Comparison of ENCODE assay signal across 1 cellular context in the genomic region with DNA sequence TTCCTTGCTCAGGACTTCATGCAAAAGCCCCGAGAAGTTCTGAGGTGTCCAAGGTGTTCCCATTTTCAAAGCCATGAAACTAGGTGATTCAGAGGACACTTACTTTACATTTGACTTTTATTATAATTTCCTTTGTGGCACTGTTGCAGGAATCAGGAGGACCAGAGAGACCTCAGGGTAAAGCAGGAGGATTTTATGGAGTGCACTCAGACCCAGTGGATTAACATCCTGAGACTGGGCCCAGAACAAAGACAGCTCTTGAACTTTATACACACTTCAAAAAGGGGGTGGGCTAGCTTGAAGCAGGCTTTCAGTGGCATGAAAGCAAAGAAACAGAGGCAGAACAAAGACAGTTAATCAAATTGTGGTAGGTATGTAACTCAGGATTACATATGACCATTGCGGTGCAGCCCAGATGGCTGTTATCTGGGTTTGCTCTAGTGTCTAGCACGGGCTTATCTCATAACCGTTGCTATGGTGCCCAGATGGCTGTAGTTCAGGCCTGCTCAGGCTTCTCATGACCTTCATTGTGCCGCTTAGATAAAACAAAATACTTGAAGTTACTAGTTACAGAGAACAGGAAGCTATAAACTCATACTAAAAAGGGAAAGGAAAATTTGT.
TF ChIP-seq lines count a peak whose summit lies in the region.

No MANE protein-coding gene starts in this region.

TF ChIP-seq in K562, 482 proteins besides CTCF, POLR2A, EP300 and RAD21 (continued from another document and continues in another):
- TF ChIP-seq, protein P1, sequence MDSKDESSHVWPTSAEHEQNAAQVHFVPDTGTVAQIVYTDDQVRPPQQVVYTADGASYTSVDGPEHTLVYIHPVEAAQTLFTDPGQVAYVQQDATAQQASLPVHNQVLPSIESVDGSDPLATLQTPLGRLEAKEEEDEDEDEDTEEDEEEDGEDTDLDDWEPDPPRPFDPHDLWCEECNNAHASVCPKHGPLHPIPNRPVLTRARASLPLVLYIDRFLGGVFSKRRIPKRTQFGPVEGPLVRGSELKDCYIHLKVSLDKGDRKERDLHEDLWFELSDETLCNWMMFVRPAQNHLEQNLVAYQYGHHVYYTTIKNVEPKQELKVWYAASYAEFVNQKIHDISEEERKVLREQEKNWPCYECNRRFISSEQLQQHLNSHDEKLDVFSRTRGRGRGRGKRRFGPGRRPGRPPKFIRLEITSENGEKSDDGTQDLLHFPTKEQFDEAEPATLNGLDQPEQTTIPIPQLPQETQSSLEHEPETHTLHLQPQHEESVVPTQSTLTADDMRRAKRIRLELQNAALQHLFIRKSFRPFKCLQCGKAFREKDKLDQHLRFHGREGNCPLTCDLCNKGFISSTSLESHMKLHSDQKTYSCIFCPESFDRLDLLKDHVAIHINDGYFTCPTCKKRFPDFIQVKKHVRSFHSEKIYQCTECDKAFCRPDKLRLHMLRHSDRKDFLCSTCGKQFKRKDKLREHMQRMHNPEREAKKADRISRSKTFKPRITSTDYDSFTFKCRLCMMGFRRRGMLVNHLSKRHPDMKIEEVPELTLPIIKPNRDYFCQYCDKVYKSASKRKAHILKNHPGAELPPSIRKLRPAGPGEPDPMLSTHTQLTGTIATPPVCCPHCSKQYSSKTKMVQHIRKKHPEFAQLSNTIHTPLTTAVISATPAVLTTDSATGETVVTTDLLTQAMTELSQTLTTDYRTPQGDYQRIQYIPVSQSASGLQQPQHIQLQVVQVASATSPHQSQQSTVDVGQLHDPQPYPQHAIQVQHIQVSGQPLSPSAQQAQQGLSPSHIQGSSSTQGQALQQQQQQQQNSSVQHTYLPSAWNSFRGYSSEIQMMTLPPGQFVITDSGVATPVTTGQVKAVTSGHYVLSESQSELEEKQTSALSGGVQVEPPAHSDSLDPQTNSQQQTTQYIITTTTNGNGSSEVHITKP (IDR thresholded peaks at IDR 0.05; ENCODE audit: partially characterized antibody): no peak
- no peak for TF ChIP-seq CBFB (CRISPR knock-in tag; IDR thresholded peaks at IDR 0.05)
- TF ChIP-seq ETV1 (tag; conservative IDR thresholded peaks at IDR 0.05; ENCODE audit: low read depth): peak; percentile 39
- peak; percentile 74 to 91 for TF ChIP-seq TRIM24 (IDR thresholded peaks at IDR 0.05)
- TF ChIP-seq FOXM1 (IDR thresholded peaks at IDR 0.05; ENCODE audit: low read depth): no peak
- no peak for TF ChIP-seq FOXM1 (CRISPR knock-in tag; IDR thresholded peaks at IDR 0.05; ENCODE audit: low read depth)
- TF ChIP-seq, protein P2, sequence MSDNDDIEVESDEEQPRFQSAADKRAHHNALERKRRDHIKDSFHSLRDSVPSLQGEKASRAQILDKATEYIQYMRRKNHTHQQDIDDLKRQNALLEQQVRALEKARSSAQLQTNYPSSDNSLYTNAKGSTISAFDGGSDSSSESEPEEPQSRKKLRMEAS (CRISPR knock-in tag; IDR thresholded peaks at IDR 0.05): no peak
- no peak for TF ChIP-seq ZNF384 (IDR thresholded peaks at IDR 0.05; ENCODE audit: low read depth, low read length)
- no peak for TF ChIP-seq GATAD2B (IDR thresholded peaks at IDR 0.05; ENCODE audit: borderline replicate concordance)
- TF ChIP-seq, protein P3, sequence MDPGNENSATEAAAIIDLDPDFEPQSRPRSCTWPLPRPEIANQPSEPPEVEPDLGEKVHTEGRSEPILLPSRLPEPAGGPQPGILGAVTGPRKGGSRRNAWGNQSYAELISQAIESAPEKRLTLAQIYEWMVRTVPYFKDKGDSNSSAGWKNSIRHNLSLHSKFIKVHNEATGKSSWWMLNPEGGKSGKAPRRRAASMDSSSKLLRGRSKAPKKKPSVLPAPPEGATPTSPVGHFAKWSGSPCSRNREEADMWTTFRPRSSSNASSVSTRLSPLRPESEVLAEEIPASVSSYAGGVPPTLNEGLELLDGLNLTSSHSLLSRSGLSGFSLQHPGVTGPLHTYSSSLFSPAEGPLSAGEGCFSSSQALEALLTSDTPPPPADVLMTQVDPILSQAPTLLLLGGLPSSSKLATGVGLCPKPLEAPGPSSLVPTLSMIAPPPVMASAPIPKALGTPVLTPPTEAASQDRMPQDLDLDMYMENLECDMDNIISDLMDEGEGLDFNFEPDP (CRISPR knock-in tag; IDR thresholded peaks at IDR 0.05): no peak
- TF ChIP-seq ZBTB17 (CRISPR knock-in tag; IDR thresholded peaks at IDR 0.05): no peak
- no peak for TF ChIP-seq PHTF2 (CRISPR knock-in tag; IDR thresholded peaks at IDR 0.05)
- no peak for TF ChIP-seq NFE2L1 (tag; IDR thresholded peaks at IDR 0.05; ENCODE audit: borderline replicate concordance, low read depth)
- TF ChIP-seq, protein P4, sequence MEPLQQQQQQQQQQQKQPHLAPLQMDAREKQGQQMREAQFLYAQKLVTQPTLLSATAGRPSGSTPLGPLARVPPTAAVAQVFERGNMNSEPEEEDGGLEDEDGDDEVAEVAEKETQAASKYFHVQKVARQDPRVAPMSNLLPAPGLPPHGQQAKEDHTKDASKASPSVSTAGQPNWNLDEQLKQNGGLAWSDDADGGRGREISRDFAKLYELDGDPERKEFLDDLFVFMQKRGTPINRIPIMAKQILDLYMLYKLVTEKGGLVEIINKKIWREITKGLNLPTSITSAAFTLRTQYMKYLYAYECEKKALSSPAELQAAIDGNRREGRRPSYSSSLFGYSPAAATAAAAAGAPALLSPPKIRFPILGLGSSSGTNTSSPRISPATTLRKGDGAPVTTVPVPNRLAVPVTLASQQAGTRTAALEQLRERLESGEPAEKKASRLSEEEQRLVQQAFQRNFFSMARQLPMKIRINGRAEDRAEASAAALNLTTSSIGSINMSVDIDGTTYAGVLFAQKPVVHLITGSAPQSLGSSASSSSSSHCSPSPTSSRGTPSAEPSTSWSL (CRISPR knock-in tag; IDR thresholded peaks at IDR 0.05; ENCODE audit: borderline replicate concordance): no peak
- TF ChIP-seq, protein P5, sequence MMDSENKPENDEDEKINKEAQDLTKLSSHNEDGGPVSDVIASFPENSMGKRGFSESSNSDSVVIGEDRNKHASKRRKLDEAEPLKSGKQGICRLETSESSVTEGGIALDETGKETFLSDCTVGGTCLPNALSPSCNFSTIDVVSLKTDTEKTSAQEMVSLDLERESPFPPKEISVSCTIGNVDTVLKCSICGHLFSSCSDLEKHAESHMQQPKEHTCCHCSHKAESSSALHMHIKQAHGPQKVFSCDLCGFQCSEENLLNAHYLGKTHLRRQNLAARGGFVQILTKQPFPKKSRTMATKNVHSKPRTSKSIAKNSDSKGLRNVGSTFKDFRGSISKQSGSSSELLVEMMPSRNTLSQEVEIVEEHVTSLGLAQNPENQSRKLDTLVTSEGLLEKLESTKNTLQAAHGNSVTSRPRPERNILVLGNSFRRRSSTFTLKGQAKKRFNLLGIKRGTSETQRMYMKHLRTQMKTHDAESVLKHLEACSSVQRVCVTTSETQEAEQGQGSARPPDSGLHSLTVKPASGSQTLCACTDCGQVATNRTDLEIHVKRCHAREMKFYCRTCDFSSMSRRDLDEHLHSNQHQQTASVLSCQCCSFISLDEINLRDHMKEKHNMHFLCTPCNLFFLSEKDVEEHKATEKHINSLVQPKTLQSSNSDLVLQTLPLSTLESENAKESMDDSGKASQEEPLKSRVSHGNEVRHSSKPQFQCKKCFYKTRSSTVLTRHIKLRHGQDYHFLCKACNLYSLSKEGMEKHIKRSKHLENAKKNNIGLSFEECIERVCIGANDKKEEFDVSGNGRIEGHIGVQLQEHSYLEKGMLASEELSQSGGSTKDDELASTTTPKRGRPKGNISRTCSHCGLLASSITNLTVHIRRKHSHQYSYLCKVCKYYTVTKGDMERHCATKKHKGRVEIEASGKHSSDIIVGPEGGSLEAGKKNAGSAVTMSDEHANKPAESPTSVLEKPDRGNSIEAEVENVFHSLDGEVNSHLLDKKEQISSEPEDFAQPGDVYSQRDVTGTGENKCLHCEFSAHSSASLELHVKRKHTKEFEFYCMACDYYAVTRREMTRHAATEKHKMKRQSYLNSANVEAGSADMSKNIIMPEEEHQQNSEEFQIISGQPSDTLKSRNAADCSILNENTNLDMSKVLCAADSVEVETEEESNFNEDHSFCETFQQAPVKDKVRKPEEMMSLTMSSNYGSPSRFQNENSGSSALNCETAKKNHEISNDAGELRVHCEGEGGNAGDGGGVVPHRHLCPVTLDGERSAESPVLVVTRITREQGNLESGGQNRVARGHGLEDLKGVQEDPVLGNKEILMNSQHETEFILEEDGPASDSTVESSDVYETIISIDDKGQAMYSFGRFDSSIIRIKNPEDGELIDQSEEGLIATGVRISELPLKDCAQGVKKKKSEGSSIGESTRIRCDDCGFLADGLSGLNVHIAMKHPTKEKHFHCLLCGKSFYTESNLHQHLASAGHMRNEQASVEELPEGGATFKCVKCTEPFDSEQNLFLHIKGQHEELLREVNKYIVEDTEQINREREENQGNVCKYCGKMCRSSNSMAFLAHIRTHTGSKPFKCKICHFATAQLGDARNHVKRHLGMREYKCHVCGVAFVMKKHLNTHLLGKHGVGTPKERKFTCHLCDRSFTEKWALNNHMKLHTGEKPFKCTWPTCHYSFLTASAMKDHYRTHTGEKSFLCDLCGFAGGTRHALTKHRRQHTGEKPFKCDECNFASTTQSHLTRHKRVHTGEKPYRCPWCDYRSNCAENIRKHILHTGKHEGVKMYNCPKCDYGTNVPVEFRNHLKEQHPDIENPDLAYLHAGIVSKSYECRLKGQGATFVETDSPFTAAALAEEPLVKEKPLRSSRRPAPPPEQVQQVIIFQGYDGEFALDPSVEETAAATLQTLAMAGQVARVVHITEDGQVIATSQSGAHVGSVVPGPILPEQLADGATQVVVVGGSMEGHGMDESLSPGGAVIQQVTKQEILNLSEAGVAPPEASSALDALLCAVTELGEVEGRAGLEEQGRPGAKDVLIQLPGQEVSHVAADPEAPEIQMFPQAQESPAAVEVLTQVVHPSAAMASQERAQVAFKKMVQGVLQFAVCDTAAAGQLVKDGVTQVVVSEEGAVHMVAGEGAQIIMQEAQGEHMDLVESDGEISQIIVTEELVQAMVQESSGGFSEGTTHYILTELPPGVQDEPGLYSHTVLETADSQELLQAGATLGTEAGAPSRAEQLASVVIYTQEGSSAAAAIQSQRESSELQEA (IDR thresholded peaks at IDR 0.05; ENCODE audit: low read depth): no peak
- TF ChIP-seq JUNB (CRISPR knock-in tag; conservative IDR thresholded peaks at IDR 0.05): no peak
- TF ChIP-seq SMAD4 (CRISPR knock-in tag; conservative IDR thresholded peaks at IDR 0.05): peak; percentile 46
- no peak for TF ChIP-seq NR2C1 (IDR thresholded peaks at IDR 0.05)
- peak; percentile 11; the same call in 1 of the 2 replicates for TF ChIP-seq NR2C1 (tag; IDR thresholded peaks at IDR 0.05)
- TF ChIP-seq IRF2 (CRISPR knock-in tag; IDR thresholded peaks at IDR 0.05): no peak
- TF ChIP-seq ZNF124 (CRISPR knock-in tag; IDR thresholded peaks at IDR 0.05): no peak
- no peak for TF ChIP-seq BRD4 (IDR thresholded peaks at IDR 0.05)
- no peak for TF ChIP-seq JUND (IDR thresholded peaks at IDR 0.05; ENCODE audit: borderline replicate concordance, low read depth, low read length)
- TF ChIP-seq JUND (tag; IDR thresholded peaks at IDR 0.05; ENCODE audit: borderline replicate concordance, low read depth, low read length): peak; percentile 25; the same call in 1 of the 3 replicates
- TF ChIP-seq, protein P6, sequence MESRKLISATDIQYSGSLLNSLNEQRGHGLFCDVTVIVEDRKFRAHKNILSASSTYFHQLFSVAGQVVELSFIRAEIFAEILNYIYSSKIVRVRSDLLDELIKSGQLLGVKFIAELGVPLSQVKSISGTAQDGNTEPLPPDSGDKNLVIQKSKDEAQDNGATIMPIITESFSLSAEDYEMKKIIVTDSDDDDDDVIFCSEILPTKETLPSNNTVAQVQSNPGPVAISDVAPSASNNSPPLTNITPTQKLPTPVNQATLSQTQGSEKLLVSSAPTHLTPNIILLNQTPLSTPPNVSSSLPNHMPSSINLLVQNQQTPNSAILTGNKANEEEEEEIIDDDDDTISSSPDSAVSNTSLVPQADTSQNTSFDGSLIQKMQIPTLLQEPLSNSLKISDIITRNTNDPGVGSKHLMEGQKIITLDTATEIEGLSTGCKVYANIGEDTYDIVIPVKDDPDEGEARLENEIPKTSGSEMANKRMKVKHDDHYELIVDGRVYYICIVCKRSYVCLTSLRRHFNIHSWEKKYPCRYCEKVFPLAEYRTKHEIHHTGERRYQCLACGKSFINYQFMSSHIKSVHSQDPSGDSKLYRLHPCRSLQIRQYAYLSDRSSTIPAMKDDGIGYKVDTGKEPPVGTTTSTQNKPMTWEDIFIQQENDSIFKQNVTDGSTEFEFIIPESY (CRISPR knock-in tag; IDR thresholded peaks at IDR 0.05): peak; percentile 63
- TF ChIP-seq SRSF9 (IDR thresholded peaks at IDR 0.05; ENCODE audit: borderline replicate concordance, low read depth, low read length): no peak
- TF ChIP-seq, protein P7, sequence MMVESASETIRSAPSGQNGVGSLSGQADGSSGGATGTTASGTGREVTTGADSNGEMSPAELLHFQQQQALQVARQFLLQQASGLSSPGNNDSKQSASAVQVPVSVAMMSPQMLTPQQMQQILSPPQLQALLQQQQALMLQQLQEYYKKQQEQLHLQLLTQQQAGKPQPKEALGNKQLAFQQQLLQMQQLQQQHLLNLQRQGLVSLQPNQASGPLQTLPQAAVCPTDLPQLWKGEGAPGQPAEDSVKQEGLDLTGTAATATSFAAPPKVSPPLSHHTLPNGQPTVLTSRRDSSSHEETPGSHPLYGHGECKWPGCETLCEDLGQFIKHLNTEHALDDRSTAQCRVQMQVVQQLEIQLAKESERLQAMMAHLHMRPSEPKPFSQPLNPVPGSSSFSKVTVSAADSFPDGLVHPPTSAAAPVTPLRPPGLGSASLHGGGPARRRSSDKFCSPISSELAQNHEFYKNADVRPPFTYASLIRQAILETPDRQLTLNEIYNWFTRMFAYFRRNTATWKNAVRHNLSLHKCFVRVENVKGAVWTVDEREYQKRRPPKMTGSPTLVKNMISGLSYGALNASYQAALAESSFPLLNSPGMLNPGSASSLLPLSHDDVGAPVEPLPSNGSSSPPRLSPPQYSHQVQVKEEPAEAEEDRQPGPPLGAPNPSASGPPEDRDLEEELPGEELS (CRISPR knock-in tag; IDR thresholded peaks at IDR 0.05; ENCODE audit: borderline replicate concordance): no peak
- TF ChIP-seq, protein P8, sequence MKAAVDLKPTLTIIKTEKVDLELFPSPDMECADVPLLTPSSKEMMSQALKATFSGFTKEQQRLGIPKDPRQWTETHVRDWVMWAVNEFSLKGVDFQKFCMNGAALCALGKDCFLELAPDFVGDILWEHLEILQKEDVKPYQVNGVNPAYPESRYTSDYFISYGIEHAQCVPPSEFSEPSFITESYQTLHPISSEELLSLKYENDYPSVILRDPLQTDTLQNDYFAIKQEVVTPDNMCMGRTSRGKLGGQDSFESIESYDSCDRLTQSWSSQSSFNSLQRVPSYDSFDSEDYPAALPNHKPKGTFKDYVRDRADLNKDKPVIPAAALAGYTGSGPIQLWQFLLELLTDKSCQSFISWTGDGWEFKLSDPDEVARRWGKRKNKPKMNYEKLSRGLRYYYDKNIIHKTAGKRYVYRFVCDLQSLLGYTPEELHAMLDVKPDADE (conservative IDR thresholded peaks at IDR 0.05; ENCODE audit: control insufficient read depth, low read depth, low read length): no peak
- 0 out of 2 replicates have a peak, but pooled peaks have one; percentile 44 for TF ChIP-seq BHLHE40 (IDR thresholded peaks at IDR 0.05; ENCODE audit: low read length)
- TF ChIP-seq LCOR (CRISPR knock-in tag; IDR thresholded peaks at IDR 0.05): no peak
- TF ChIP-seq, protein P9, sequence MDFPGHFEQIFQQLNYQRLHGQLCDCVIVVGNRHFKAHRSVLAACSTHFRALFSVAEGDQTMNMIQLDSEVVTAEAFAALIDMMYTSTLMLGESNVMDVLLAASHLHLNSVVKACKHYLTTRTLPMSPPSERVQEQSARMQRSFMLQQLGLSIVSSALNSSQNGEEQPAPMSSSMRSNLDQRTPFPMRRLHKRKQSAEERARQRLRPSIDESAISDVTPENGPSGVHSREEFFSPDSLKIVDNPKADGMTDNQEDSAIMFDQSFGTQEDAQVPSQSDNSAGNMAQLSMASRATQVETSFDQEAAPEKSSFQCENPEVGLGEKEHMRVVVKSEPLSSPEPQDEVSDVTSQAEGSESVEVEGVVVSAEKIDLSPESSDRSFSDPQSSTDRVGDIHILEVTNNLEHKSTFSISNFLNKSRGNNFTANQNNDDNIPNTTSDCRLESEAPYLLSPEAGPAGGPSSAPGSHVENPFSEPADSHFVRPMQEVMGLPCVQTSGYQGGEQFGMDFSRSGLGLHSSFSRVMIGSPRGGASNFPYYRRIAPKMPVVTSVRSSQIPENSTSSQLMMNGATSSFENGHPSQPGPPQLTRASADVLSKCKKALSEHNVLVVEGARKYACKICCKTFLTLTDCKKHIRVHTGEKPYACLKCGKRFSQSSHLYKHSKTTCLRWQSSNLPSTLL (IDR thresholded peaks at IDR 0.05): no peak
